ENCODE assay signal across 8 cellular contexts in the genomic region with DNA sequence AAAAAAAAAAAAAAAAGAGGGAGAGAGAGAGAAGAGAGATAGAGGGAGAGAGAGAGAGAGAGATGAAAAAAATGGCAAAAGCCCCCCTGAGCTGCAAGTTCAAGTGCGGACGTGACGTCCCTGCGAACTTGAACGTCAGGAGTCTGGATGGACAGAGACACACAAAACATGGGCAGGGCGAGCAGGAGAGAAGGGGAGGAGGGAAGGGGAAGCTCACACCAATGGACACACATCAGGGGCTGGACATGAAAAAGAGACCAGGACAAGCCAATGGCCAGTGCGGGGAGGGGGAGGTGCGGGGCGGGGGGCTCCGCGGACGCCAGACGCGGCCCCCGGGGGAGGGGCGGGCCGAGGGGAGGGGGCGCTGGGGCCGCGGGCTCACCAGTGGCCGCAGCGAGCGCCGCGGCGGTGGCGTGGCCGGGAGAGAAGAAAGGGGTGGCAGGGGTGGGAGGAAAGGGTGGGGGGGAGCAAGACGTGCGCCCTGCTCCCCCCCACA. TPM values are rescaled to one million over a fixed set of nuclear protein-coding genes. Genes with fewer than 3 reads are reported as not detected.
DNase-seq lines count a peak whose midpoint lies in the region; ATAC-seq and TF ChIP-seq lines count a peak whose summit lies in the region.

A gene (minus strand): TSS at position 159 of the 496 bp plus-strand sequence. CDS start 384 bp downstream, outside the sequence.

- H3K4me1 Mint-ChIP-seq in naive thymus-derived CD4-positive, alpha-beta T cell, result peaks cover 26 to 75% (median 56%) of the 10 kb centered on the region in 7 donors

- peak in 1 of 4 donors; percentile 33 for TF ChIP-seq POLR2A in esophagus squamous epithelium (IDR thresholded peaks at IDR 0.05)

- H3K27ac Mint-ChIP-seq in naive thymus-derived CD4-positive, alpha-beta T cell, result peak within 1 kb of the TSS in 3 of 9 donors; percentile 54 to 88 (median 83)

- DNase-seq in AG20443 (ENCODE audit: low spot score) (peak; percentile 61), NCI-H187 treated with DMSO at 0.1 percent for 48 hours (lab: John Stamatoyannopoulos, UW) (peak; percentile 83), T1000 (lab: John Stamatoyannopoulos, UW) (peak; percentile 31), esophagus squamous epithelium (lab: John Stamatoyannopoulos, UW) (no peak), left lobe of liver (ENCODE audit: low spot score) (no peak)
- DNase-seq in naive thymus-derived CD4-positive, alpha-beta T cell, result no peak

- peak within 1 kb of the TSS; percentile 81 to 91 (median 90) for H3K27ac ChIP-seq in esophagus squamous epithelium
- H3K27ac ChIP-seq in naive thymus-derived CD4-positive, alpha-beta T cell (ENCODE audit: low read depth, low read length), result peak within 1 kb of the TSS; percentile 34

- H3K9me3 ChIP-seq in esophagus squamous epithelium, result no peaks in the 10 kb centered on the region
- no peaks in the 10 kb centered on the region for H3K9me3 ChIP-seq in naive thymus-derived CD4-positive, alpha-beta T cell (ENCODE audit: control insufficient read depth in 2 of 3, low read length in 3 of 3)

- H3K27me3 ChIP-seq in esophagus squamous epithelium, result peaks cover 0 to 99% (median 9%) of the 10 kb centered on the region in 4 donors
- H3K27me3 ChIP-seq in naive thymus-derived CD4-positive, alpha-beta T cell (ENCODE audit: control insufficient read depth in 2 of 2, insufficient read depth in 2 of 2, low read length in 2 of 2), result peaks cover 20 to 40% of the 10 kb centered on the region in 2 donors

- H3K9me3 Mint-ChIP-seq in naive thymus-derived CD4-positive, alpha-beta T cell, result peaks cover 0 to 4% (median 0%) of the 10 kb centered on the region in 11 donors

- 0 to 4% methylated on average over 7 to 15 of the region's 30 CpGs for WGBS in esophagus squamous epithelium, 2 donors

- peak; percentile 9 for ATAC-seq in GM19351 (IDR thresholded peaks at IDR 0.05; ENCODE audit: unreplicated experiment)
- ATAC-seq in naive thymus-derived CD4-positive, alpha-beta T cell, result peak; percentile 27
- ATAC-seq in GM19452 (IDR thresholded peaks at IDR 0.05; ENCODE audit: unreplicated experiment), result no peak
- no peak for ATAC-seq in left lobe of liver

- no peak for TF ChIP-seq CTCF in esophagus squamous epithelium (IDR thresholded peaks at IDR 0.05)

- H3K36me3 ChIP-seq in esophagus squamous epithelium, result no peaks in the 10 kb centered on the region
- no peaks in the 10 kb centered on the region for H3K36me3 ChIP-seq in naive thymus-derived CD4-positive, alpha-beta T cell (ENCODE audit: control insufficient read depth in 2 of 3, insufficient read depth in 3 of 3, low read length in 3 of 3)

- H3K4me3 Mint-ChIP-seq in naive thymus-derived CD4-positive, alpha-beta T cell, result peak within 1 kb of the TSS; percentile 78 to 95 (median 89)

- H3K4me3 ChIP-seq in esophagus squamous epithelium, result peak within 1 kb of the TSS; percentile 57 to 78 (median 73)
- peak within 1 kb of the TSS; percentile 90 for H3K4me3 ChIP-seq in naive thymus-derived CD4-positive, alpha-beta T cell (ENCODE audit: low read length)

- CTCF ChIA-PET in naive thymus-derived CD4-positive, alpha-beta T cell (lab: Charles Lee), result interaction anchor here (1.3 kb wide), 1 partner anchor 28 kb away, joined by 3 read pairs; no protein-coding TSS in a partner anchor

- peaks cover 21 to 87% (median 41%) of the 10 kb centered on the region in 3 donors for H3K4me1 ChIP-seq in esophagus squamous epithelium
- H3K4me1 ChIP-seq in naive thymus-derived CD4-positive, alpha-beta T cell (ENCODE audit: control insufficient read depth in 2 of 2, insufficient read depth in 2 of 2, low read length in 2 of 2), result peaks cover 14 to 33% of the 10 kb centered on the region in 2 donors

- H3K36me3 Mint-ChIP-seq in naive thymus-derived CD4-positive, alpha-beta T cell, result no peaks in the 10 kb centered on the region

- POLR2A ChIA-PET in naive thymus-derived CD4-positive, alpha-beta T cell (lab: Charles Lee), result no interaction called here

- peaks cover 40 to 87% (median 52%) of the 10 kb centered on the region in 5 donors for H3K27me3 Mint-ChIP-seq in naive thymus-derived CD4-positive, alpha-beta T cell

- intact Hi-C loops in esophagus squamous epithelium (cut with DNase I), result no loop called here
- intact Hi-C loops in naive thymus-derived CD4-positive, alpha-beta T cell (cut with micrococcal nuclease), result loop anchor here (5.0 to 10.0 kb wide), 6 partner anchors 329 to 1979 kb away; a partner anchor contains a TSS

RNA-seq across cellular contexts. Expression of the gene that starts here (rescaled TPM):
- total RNA-seq in esophagus squamous epithelium (10 to 100 TPM; 23.9 to 46.2 (median 33.8) TPM), left lobe of liver (0.50 TPM)
- 10 to 100 TPM in 1 of 5 experiments, 1 to 10 TPM in 3, not detected in 1; 1.6 to 26.2 (median 4.4) TPM for total RNA-seq in naive thymus-derived CD4-positive, alpha-beta T cell
- polyA plus RNA-seq in naive thymus-derived CD4-positive, alpha-beta T cell, result 1 to 10 TPM; 1.5 to 2.8 TPM

Comparison
In these comparisons a context has a peak if more than half of its experiments do, and no peak if none do; other contexts are left out.
1. DNase-seq: peak in AG20443 (single experiment), NCI-H187 treated with DMSO at 0.1 percent for 48 hours (single experiment) and T1000 (single experiment); none in esophagus squamous epithelium (single experiment), naive thymus-derived CD4-positive, alpha-beta T cell (0 of 9) and left lobe of liver (single experiment).
2. ATAC-seq: peak in GM19351 (single experiment) and naive thymus-derived CD4-positive, alpha-beta T cell (single experiment); none in GM19452 (single experiment) and left lobe of liver (single experiment).